ENCODE assay signal across 16 cellular contexts in the genomic region with DNA sequence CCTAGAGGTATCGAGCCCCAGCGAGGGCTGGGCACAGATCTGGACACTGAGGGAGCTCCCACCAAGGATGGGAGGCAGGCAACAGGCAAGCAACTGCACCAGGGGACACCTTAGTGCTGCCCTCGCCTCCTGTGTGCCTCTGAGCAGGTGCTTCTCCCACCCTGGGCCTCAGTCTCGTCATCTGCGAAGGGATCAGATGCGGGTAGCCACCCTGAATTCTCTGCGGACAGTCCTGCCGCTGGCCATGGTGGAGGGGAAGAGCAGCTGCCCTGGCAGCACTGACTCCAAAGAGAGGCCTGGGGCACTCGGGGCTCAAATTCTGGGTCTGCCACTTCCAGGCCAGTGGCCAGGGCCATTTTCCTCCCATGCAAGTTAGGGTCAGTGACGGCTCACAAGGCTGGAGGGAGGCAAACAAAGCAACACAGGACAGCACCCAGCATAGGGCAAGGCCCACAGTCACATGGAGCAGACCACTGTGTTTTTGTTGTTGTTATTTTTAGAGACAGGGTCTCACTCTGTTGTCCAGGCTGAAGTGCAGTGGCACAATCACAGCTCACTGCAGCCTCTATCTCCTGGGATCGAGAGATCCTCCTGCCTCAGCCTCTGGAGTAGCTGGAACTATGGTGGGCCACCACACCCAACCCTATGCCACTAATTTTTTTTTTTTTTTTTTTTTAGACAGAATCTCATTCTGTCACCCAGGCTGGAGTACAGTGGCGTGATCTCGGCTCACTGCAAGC. TPM values are rescaled to one million over a fixed set of nuclear protein-coding genes. Genes with fewer than 3 reads are reported as not detected.
DNase-seq lines count a peak whose midpoint lies in the region; ATAC-seq, FAIRE-seq and TF ChIP-seq lines count a peak whose summit lies in the region.
"Had no signal": no experiment of that assay in that cellular context is flagged by ENCODE, and none has a peak within 500 bp of the region (broad histone marks: within the 10 kb centered on the region; RNA-seq: fewer than 3 reads in every experiment).

No MANE protein-coding gene starts in this region.

- H2BK5ac ChIP-seq in H1 (ENCODE audit: low read depth, low read length), result no peak overlapping the region

- H3K4me1 Mint-ChIP-seq in neural progenitor cell (peaks cover 15% of the 10 kb centered on the region), type B pancreatic cell (ENCODE audit: unreplicated experiment) (peaks cover 17% of the 10 kb centered on the region), mesothelial cell of epicardium (peaks cover 15% of the 10 kb centered on the region)

- H3K23me2 ChIP-seq in H1 (ENCODE audit: low read depth, low read length), result no peaks in the 10 kb centered on the region

- no peak overlapping the region for H3K4ac ChIP-seq in H1 (replicated peaks; ENCODE audit: insufficient read length, low read depth, low read length)

- H3K36me3 ChIP-seq in SJCRH30, result no peaks in the 10 kb centered on the region
- H3K36me3 ChIP-seq in H1 (ENCODE audit: control insufficient read depth in 2 of 4, insufficient read depth in 4 of 4, low read length in 3 of 4), result no peaks in the 10 kb centered on the region
- H3K36me3 ChIP-seq in neural progenitor cell, result no peaks in the 10 kb centered on the region
- H3K36me3 ChIP-seq: BLaER1 had no signal

- no peaks in the 10 kb centered on the region for H3K9me3 ChIP-seq in SJCRH30 (replicated peaks)
- no peaks in the 10 kb centered on the region for H3K9me3 ChIP-seq in H1 (ENCODE audit: insufficient read depth in 2 of 2, low read depth in 1 of 2, low read length in 1 of 2)
- no peaks in the 10 kb centered on the region for H3K9me3 ChIP-seq in neural progenitor cell (ENCODE audit: low read depth)
- H3K9me3 ChIP-seq: BLaER1 had no signal

- no peaks in the 10 kb centered on the region for H3F3A ChIP-seq in neural progenitor cell (ENCODE audit: low read depth)

- H2BK15ac ChIP-seq in H1 (ENCODE audit: low read length), result no peak overlapping the region

- H3K9ac ChIP-seq in H1 (replicated peaks in 1 of 4; ENCODE audit: extremely low read depth in 1 of 4, low read depth in 3 of 4, low read length in 3 of 4), result no peak overlapping the region
- no peak overlapping the region for H3K9ac ChIP-seq in neural progenitor cell
- H3K9ac ChIP-seq: BLaER1 had no signal

- no peak overlapping the region for H3K18ac ChIP-seq in H1 (ENCODE audit: extremely low read depth, low read length)

- H2BK20ac ChIP-seq in H1 (ENCODE audit: low read length), result no peak overlapping the region

- H2BK12ac ChIP-seq in H1 (ENCODE audit: low read depth, low read length), result 0 out of 2 replicates have a peak overlapping the region, but pooled peaks have one; percentile 39

- no peak overlapping the region for H2AK5ac ChIP-seq in H1 (ENCODE audit: low read depth, low read length)

- H3K79me1 ChIP-seq in H1 (ENCODE audit: low read depth, low read length), result no peaks in the 10 kb centered on the region

- no peak for TF ChIP-seq EP300 in H1 (IDR thresholded peaks at IDR 0.05; ENCODE audit: borderline replicate concordance in 1 of 2, low read depth in 2 of 2, low read length in 2 of 2)

- no peak overlapping the region for H3K27ac ChIP-seq in SJCRH30
- no peak overlapping the region for H3K27ac ChIP-seq in H1 (ENCODE audit: low read depth, low read length)
- H3K27ac ChIP-seq in neural progenitor cell, result no peak overlapping the region
- H3K27ac ChIP-seq: BLaER1, RWPE1 had no signal

- H4K5ac ChIP-seq in H1 (ENCODE audit: insufficient read length, low read depth, low read length), result no peak overlapping the region

- H3K36me3 Mint-ChIP-seq in neural progenitor cell (no peaks in the 10 kb centered on the region), type B pancreatic cell (no peaks in the 10 kb centered on the region), mesothelial cell of epicardium (no peaks in the 10 kb centered on the region)

- H3K27me3 ChIP-seq in SJCRH30 (no peaks in the 10 kb centered on the region), H1 (replicated peaks in 1 of 4; ENCODE audit: control insufficient read depth in 3 of 4, extremely low read depth in 1 of 4, insufficient read depth in 3 of 4, low read length in 3 of 4) (no peaks in the 10 kb centered on the region), neural progenitor cell (no peaks in the 10 kb centered on the region)

- DNase-seq in SJCRH30 (peak; percentile 47 to 61), H1 (ENCODE audit: low read depth in 1 of 2, low spot score in 2 of 2) (no peak), neural progenitor cell (ENCODE audit: low spot score) (peak; percentile 2), type B pancreatic cell (ENCODE audit: extremely low spot score, unreplicated experiment) (no peak), mesothelial cell of epicardium (ENCODE audit: low spot score in 2 of 2, unreplicated experiment in 2 of 2) (no peak), DMS53 treated with DMSO at 0.1 percent for 48 hours (lab: John Stamatoyannopoulos, UW; ENCODE audit: unreplicated experiment) (no peak)
- DNase-seq: EL; KG1; NCI-H1092; NCI-H1694; NCI-H345; NCI-H526 treated with DMSO at 0.1 percent for 48 hours; NK-92 treated with Interleukin-12 subunit alpha and Interleukin-12 subunit beta, amount 100 ng/mL, for 24 hours had no signal

- H3K23ac ChIP-seq in H1 (ENCODE audit: insufficient read length), result no peak overlapping the region

- H4K91ac ChIP-seq in H1 (replicated peaks; ENCODE audit: insufficient read length, low read length), result no peak overlapping the region

- no peak overlapping the region for H2BK120ac ChIP-seq in H1 (replicated peaks; ENCODE audit: low read depth, low read length)

- ATAC-seq in GM18511 (IDR thresholded peaks at IDR 0.05; ENCODE audit: unreplicated experiment), result no peak

- H3K27me3 Mint-ChIP-seq in neural progenitor cell (ENCODE audit: insufficient read depth, low read depth) (peaks cover 12% of the 10 kb centered on the region), type B pancreatic cell (no peaks in the 10 kb centered on the region), mesothelial cell of epicardium (ENCODE audit: low read depth) (no peaks in the 10 kb centered on the region)

- TF ChIP-seq POLR2A in H1 (IDR thresholded peaks at IDR 0.05; ENCODE audit: control extremely low read depth in 1 of 2, low read depth in 2 of 2, low read length in 2 of 2), result no peak

- H2AFZ ChIP-seq in H1 (ENCODE audit: low read length) (no peak overlapping the region), neural progenitor cell (replicated peaks) (no peak overlapping the region)

- H3K4me3 Mint-ChIP-seq in neural progenitor cell (no peak overlapping the region), type B pancreatic cell (no peak overlapping the region), mesothelial cell of epicardium (no peak overlapping the region)

- H3K4me1 ChIP-seq in SJCRH30 (peaks cover 27% of the 10 kb centered on the region), H1 (replicated peaks in 1 of 4; ENCODE audit: control insufficient read depth in 3 of 4, insufficient read depth in 4 of 4, low read length in 3 of 4) (peaks cover 0 to 5% (median under 1%) of the 10 kb centered on the region in 4 experiments; a peak in 1 of 7 replicates), neural progenitor cell (peaks cover 4% of the 10 kb centered on the region)

- H3K4me2 ChIP-seq in H1 (ENCODE audit: insufficient read depth in 1 of 2, low read depth in 2 of 2, low read length in 2 of 2), result no peak overlapping the region
- H3K4me2 ChIP-seq in neural progenitor cell, result no peak overlapping the region
- H3K4me2 ChIP-seq: BLaER1 had no signal

- H3K27ac Mint-ChIP-seq in neural progenitor cell (no peak overlapping the region), type B pancreatic cell (peak overlapping the region; percentile 58), mesothelial cell of epicardium (no peak overlapping the region)

- no peak for FAIRE-seq in H1 (lab: Jason Lieb, UNC)

- POLR2A ChIA-PET in H1 (lab: Charles Lee; ENCODE audit: partially characterized antibody), result interaction anchor here (1.3 to 3.0 kb wide), 2 partner anchors 13 to 114 kb away, joined by 4 to 16 read pairs; no protein-coding TSS in a partner anchor

- TF ChIP-seq RAD21 in H1 (IDR thresholded peaks at IDR 0.05 in 1 of 2, conservative IDR thresholded peaks at IDR 0.05 in 1 of 2; ENCODE audit: low read depth in 2 of 2, low read length in 2 of 2), result no peak

- no peaks in the 10 kb centered on the region for H3K9me3 Mint-ChIP-seq in neural progenitor cell
- no peaks in the 10 kb centered on the region for H3K9me3 Mint-ChIP-seq in type B pancreatic cell
- no peaks in the 10 kb centered on the region for H3K9me3 Mint-ChIP-seq in mesothelial cell of epicardium

- H3K79me2 ChIP-seq in H1 (ENCODE audit: control insufficient read depth in 1 of 2, insufficient read depth in 2 of 2, low read length in 2 of 2), result no peaks in the 10 kb centered on the region
- no peaks in the 10 kb centered on the region for H3K79me2 ChIP-seq in neural progenitor cell (ENCODE audit: low read depth)

- no peak overlapping the region for H4K8ac ChIP-seq in H1 (ENCODE audit: extremely low read depth, insufficient read depth, low read length)

- H3K56ac ChIP-seq in H1 (replicated peaks; ENCODE audit: insufficient read length, low read depth, low read length), result no peak overlapping the region

- TF ChIP-seq CTCF in H1 (IDR thresholded peaks at IDR 0.05; ENCODE audit: control extremely low read depth in 1 of 3, insufficient read depth in 1 of 3, low read depth in 1 of 3, low read length in 3 of 3), result no peak
- TF ChIP-seq CTCF in neural progenitor cell (IDR thresholded peaks at IDR 0.05), result no peak
- TF ChIP-seq CTCF in type B pancreatic cell (conservative IDR thresholded peaks at IDR 0.05), result no peak
- no peak for TF ChIP-seq CTCF in mesothelial cell of epicardium (IDR thresholded peaks at IDR 0.05; ENCODE audit: unreplicated experiment)

- H3K14ac ChIP-seq in H1 (ENCODE audit: insufficient read length), result no peak overlapping the region

- H3K4me3 ChIP-seq in SJCRH30 (no peak overlapping the region), H1 (ENCODE audit: extremely low read depth in 1 of 4, insufficient read depth in 2 of 4, low read depth in 3 of 4, low read length in 4 of 4) (no peak overlapping the region), neural progenitor cell (no peak overlapping the region)
- H3K4me3 ChIP-seq: BLaER1 had no signal

- WGBS in H1 (ENCODE audit: extremely low coverage in 1 of 2, insufficient coverage in 1 of 2, insufficient read length in 1 of 2, insufficient replicate concordance in 2 of 2, low coverage in 1 of 2, low lambda C conversion rate in 2 of 2, missing lambda C conversion rate in 1 of 2), 2 experiments, result 92% methylated on average over 11 of the region's 13 CpGs; no CpG with 5 or more reads in 1 of the 2 experiments

- CTCF ChIA-PET in H1 (lab: Charles Lee; ENCODE audit: partially characterized antibody), result interaction anchor here (0.6 to 27.2 kb wide), 8 partner anchors 8 to 196 kb away, joined by 3 to 1519 read pairs (median 7); partner anchors contain the start of gene MATN1

- H4K20me1 ChIP-seq in H1 (replicated peaks in 1 of 2; ENCODE audit: control insufficient read depth in 1 of 2, insufficient read depth in 2 of 2, low read length in 2 of 2), result no peaks in the 10 kb centered on the region
- H4K20me1 ChIP-seq in neural progenitor cell (ENCODE audit: low read depth), result no peaks in the 10 kb centered on the region

RNA-seq across cellular contexts. Expression of gene SDC3, which starts 7.1 kb away (rescaled TPM):
- total RNA-seq in SJCRH30 (2014; rRNA removed; shearing (Covaris generic)), result 201 and 210 TPM in 2 replicates
- total RNA-seq in H1 (2021; fragmentation: NEBNext Ultra II Directional; extraction: Animal tissue kit (Norgen Biotek cat#: 25700)), result 26.8 and 27.0 TPM in 2 replicates
- 7.0 and 12.7 TPM in 2 replicates for polyA plus RNA-seq in H1 (2011; rRNA removed)
- 8.1 TPM for polyA plus RNA-seq in H1 (2011; cell fraction: cytosol; rRNA removed)
- 18.5 TPM for polyA plus RNA-seq in H1 (2011; cell fraction: nucleus; rRNA removed)
- 17.6 to 28.5 TPM (median 21.8 TPM) in 4 replicates for polyA plus RNA-seq in H1 (2012, experiment 1 of 2)
- 15.0 TPM for polyA plus RNA-seq in H1 (2012, experiment 2 of 2)
- 32.4 TPM for polyA plus RNA-seq in H1 (2013, experiment 1 of 2)
- polyA plus RNA-seq in H1 (2013, experiment 2 of 2), result 33.1 TPM
- 8.2 and 9.3 TPM in 2 replicates for polyA minus RNA-seq in H1 (2011; rRNA and poly(A)+ RNA removed)
- 15.2 TPM for polyA minus RNA-seq in H1 (2011; cell fraction: cytosol; rRNA and poly(A)+ RNA removed)
- 12.0 TPM for polyA minus RNA-seq in H1 (2011; cell fraction: nucleus; rRNA and poly(A)+ RNA removed)
- total RNA-seq in neural progenitor cell (ENCODE audit: low replicate concordance) (23.0 and 45.1 TPM in 2 replicates), type B pancreatic cell (ENCODE audit: low replicate concordance) (46.7 and 54.2 TPM in 2 replicates), mesothelial cell of epicardium (43.2 to 46.7 TPM (median 43.3 TPM) in 3 replicates)

Comparison
In these comparisons a context has a peak if more than half of its experiments do, and no peak if none do; other contexts are left out.
1. DNase-seq: peak in SJCRH30 (2 of 2) and neural progenitor cell (single experiment); none in H1 (0 of 2), type B pancreatic cell (single experiment), mesothelial cell of epicardium (0 of 2) and DMS53 treated with DMSO at 0.1 percent for 48 hours (single experiment).